Comparison of ENCODE assay signal across 9 cellular contexts in the genomic region with DNA sequence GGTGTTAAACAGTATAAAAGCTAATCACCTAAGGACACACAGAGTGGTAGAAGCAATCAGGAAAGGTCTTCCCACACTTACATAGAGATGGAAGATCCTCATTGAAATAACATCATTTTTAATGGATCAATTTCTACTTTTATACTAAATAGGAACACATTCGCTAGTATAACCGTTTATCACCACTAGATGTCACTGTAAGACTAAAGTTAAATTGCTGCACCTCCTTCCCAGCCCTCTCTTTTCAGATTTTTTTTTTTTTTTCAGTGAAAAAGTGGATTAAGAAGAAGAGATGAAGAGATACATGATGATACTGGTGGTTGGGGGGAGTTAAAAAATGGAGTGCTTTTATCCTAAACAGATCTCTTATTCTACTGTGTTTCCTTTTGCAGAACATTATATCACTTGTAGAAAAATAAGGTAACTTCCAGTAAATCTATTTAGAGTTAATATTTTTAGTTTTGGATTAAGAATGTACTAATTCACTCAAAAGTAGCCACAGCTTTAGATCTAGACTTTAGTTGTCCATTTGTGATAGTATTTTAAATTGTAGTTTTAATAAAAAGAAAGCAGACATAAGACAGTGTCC.
DNase-seq lines count a peak whose midpoint lies in the region; ATAC-seq and TF ChIP-seq lines count a peak whose summit lies in the region.
"Had no signal": no experiment of that assay in that cellular context is flagged by ENCODE, and none has a peak within 500 bp of the region (broad histone marks: within the 10 kb centered on the region; RNA-seq: fewer than 3 reads in every experiment).

No MANE protein-coding gene starts in this region.

- H3K4me1 ChIP-seq in A673 (ENCODE audit: insufficient read depth, low read length, poor library complexity, severe bottlenecking): peaks cover 5% of the 10 kb centered on the region

- H3K4me3 ChIP-seq in A673 (ENCODE audit: low read depth, low read length, poor library complexity, severe bottlenecking): no peak overlapping the region

- peaks cover 18% of the 10 kb centered on the region for H3K4me1 Mint-ChIP-seq in mesothelial cell of epicardium
- H3K4me1 Mint-ChIP-seq in activated T-helper 1 cell treated with anti-CD3 and anti-CD28 coated beads, Interleukin-12 subunit alpha, Interleukin-12 subunit beta, Interleukin-2, Interleukin-4 antibody, amounts not matched to agents 30 ng/mL and 10 ng/mL and 1 ng/mL, durations not matched to agents 14 hours and 24 hours and 36 hours (ENCODE audit: low read depth): no peaks in the 10 kb centered on the region

- no peaks in the 10 kb centered on the region for H3K36me3 ChIP-seq in A673 (ENCODE audit: insufficient read depth, low read length, poor library complexity, severe bottlenecking)

- POLR2A ChIA-PET in A673 (lab: Charles Lee; ENCODE audit: low non-redundant PET): no interaction called here

- no peaks in the 10 kb centered on the region for H3K9me3 Mint-ChIP-seq in mesothelial cell of epicardium
- H3K9me3 Mint-ChIP-seq in activated T-helper 1 cell treated with anti-CD3 and anti-CD28 coated beads, Interleukin-12 subunit alpha, Interleukin-12 subunit beta, Interleukin-2, Interleukin-4 antibody, amounts not matched to agents 30 ng/mL and 10 ng/mL and 1 ng/mL, durations not matched to agents 14 hours and 24 hours and 36 hours: no peaks in the 10 kb centered on the region

- TF ChIP-seq CTCF in A673 (conservative IDR thresholded peaks at IDR 0.05; ENCODE audit: low read depth, low read length) (peak; percentile 73), GM10266 (IDR thresholded peaks at IDR 0.05; ENCODE audit: control insufficient read depth, insufficient read depth, low read depth, missing control alignments) (peak; percentile 23), mesothelial cell of epicardium (IDR thresholded peaks at IDR 0.05; ENCODE audit: unreplicated experiment) (peak; percentile 72)

- H3K36me3 Mint-ChIP-seq in mesothelial cell of epicardium: no peaks in the 10 kb centered on the region
- no peaks in the 10 kb centered on the region for H3K36me3 Mint-ChIP-seq in activated T-helper 1 cell treated with anti-CD3 and anti-CD28 coated beads, Interleukin-12 subunit alpha, Interleukin-12 subunit beta, Interleukin-2, Interleukin-4 antibody, amounts not matched to agents 30 ng/mL and 10 ng/mL and 1 ng/mL, durations not matched to agents 14 hours and 24 hours and 36 hours (ENCODE audit: low read depth)

- no peak overlapping the region for H3K27ac ChIP-seq in A673 (ENCODE audit: low read depth, low read length, poor library complexity, severe bottlenecking)
- H3K27ac ChIP-seq: HL-60 had no signal

- no peak overlapping the region for H3K4me3 Mint-ChIP-seq in mesothelial cell of epicardium
- no peak overlapping the region for H3K4me3 Mint-ChIP-seq in activated T-helper 1 cell treated with anti-CD3 and anti-CD28 coated beads, Interleukin-12 subunit alpha, Interleukin-12 subunit beta, Interleukin-2, Interleukin-4 antibody, amounts not matched to agents 30 ng/mL and 10 ng/mL and 1 ng/mL, durations not matched to agents 14 hours and 24 hours and 36 hours

- DNase-seq in A673 (ENCODE audit: low spot score) (peak; percentile 71), GM10266 (ENCODE audit: extremely low spot score) (peak; percentile 19), NCI-H748 treated with DMSO at 0.1 percent for 48 hours (lab: John Stamatoyannopoulos, UW) (peak; percentile 73), cerebellar cortex (ENCODE audit: low spot score) (peak; percentile 56), mesothelial cell of epicardium (ENCODE audit: low spot score in 2 of 2, unreplicated experiment in 2 of 2) (no peak)
- DNase-seq in activated T-helper 1 cell treated with anti-CD3 and anti-CD28 coated beads, Interleukin-12 subunit alpha, Interleukin-12 subunit beta, Interleukin-2, Interleukin-4 antibody, amounts not matched to agents 30 ng/mL and 10 ng/mL and 1 ng/mL, durations not matched to agents 14 hours and 24 hours and 36 hours (ENCODE audit: low spot score): no peak

- peaks cover 9% of the 10 kb centered on the region for H3K27me3 Mint-ChIP-seq in mesothelial cell of epicardium (ENCODE audit: low read depth)
- peaks cover 12% of the 10 kb centered on the region for H3K27me3 Mint-ChIP-seq in activated T-helper 1 cell treated with anti-CD3 and anti-CD28 coated beads, Interleukin-12 subunit alpha, Interleukin-12 subunit beta, Interleukin-2, Interleukin-4 antibody, amounts not matched to agents 30 ng/mL and 10 ng/mL and 1 ng/mL, durations not matched to agents 14 hours and 24 hours and 36 hours (ENCODE audit: insufficient read depth)

- H3K27me3 ChIP-seq in A673 (replicated peaks; ENCODE audit: insufficient read depth, low read depth, low read length, poor library complexity): no peaks in the 10 kb centered on the region

- H3K27ac Mint-ChIP-seq in mesothelial cell of epicardium: no peak overlapping the region
- no peak overlapping the region for H3K27ac Mint-ChIP-seq in activated T-helper 1 cell treated with anti-CD3 and anti-CD28 coated beads, Interleukin-12 subunit alpha, Interleukin-12 subunit beta, Interleukin-2, Interleukin-4 antibody, amounts not matched to agents 30 ng/mL and 10 ng/mL and 1 ng/mL, durations not matched to agents 14 hours and 24 hours and 36 hours

- no peaks in the 10 kb centered on the region for H3K9me3 ChIP-seq in A673 (ENCODE audit: low read depth, low read length, poor library complexity, severe bottlenecking)

- CTCF ChIA-PET in A673 (lab: Charles Lee): interaction anchor here (0.6 kb wide), 1 partner anchor 1205 kb away, joined by 4 read pairs; no protein-coding TSS in a partner anchor

- ATAC-seq in HG02938 (IDR thresholded peaks at IDR 0.05; ENCODE audit: unreplicated experiment) (peak; percentile 57), HG02571 (IDR thresholded peaks at IDR 0.05; ENCODE audit: unreplicated experiment) (no peak)

- intact Hi-C loops in A673 (cut with micrococcal nuclease; ENCODE audit: unreplicated experiment): loop anchor here (5.0 to 10.0 kb wide), 2 partner anchors 132 to 815 kb away; no protein-coding TSS in a partner anchor
- intact Hi-C loops in activated T-helper 1 cell treated with anti-CD3 and anti-CD28 coated beads, Interleukin-12 subunit alpha, Interleukin-12 subunit beta, Interleukin-2, Interleukin-4 antibody, amounts not matched to agents 30 ng/mL and 10 ng/mL and 1 ng/mL, durations not matched to agents 14 hours and 24 hours and 36 hours (cut with micrococcal nuclease): loop anchor here (1.0 kb wide), 1 partner anchor 142 kb away; no protein-coding TSS in a partner anchor

- no TSS peak for BruUV-seq in A673 (replicated peaks; lab: Mats Ljungman, UMichigan)

Comparison
In these comparisons a context has a peak if more than half of its experiments do, and no peak if none do; other contexts are left out.
1. DNase-seq: peak in A673 (single experiment), GM10266 (single experiment), NCI-H748 treated with DMSO at 0.1 percent for 48 hours (single experiment) and cerebellar cortex (single experiment); none in mesothelial cell of epicardium (0 of 2) and activated T-helper 1 cell treated with anti-CD3 and anti-CD28 coated beads, Interleukin-12 subunit alpha, Interleukin-12 subunit beta, Interleukin-2, Interleukin-4 antibody, amounts not matched to agents 30 ng/mL and 10 ng/mL and 1 ng/mL, durations not matched to agents 14 hours and 24 hours and 36 hours (single experiment).
2. CTCF ChIP-seq: peak in every context shown above with its lines; median percentile 73 in A673; 72 in mesothelial cell of epicardium; 23 in GM10266.